ENCODE assay signal across 1 cellular context in the genomic region with DNA sequence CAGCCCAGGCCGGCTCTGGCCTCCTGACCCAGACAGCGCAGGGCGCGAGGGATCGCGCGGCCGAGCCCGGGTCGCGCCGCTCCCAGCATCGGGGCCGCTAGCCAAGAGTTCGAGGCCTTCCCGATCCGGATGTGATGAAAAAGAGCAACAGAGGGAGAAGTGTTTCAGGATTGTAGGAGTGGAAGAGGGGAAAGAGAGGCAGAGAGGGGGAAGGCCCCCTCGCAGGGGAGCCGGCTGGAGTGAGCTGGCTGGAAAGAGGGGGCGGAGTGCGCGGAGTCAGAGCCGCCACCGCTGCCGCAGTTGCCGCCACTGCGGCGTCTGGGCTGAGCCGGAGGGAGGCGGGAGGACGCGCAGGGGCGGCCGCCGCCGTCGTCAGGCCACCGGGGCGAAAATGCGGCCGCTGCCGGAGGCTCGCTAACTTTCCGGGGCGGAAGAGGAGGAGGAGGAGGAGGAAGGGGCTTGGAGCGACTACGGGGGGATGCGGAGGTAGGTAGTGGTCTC.
TF ChIP-seq lines count a peak whose summit lies in the region.

No MANE protein-coding gene starts in this region.

TF ChIP-seq in GM12878, 131 proteins besides CTCF, POLR2A, EP300 and RAD21 (continued from another document and continues in another):
- TF ChIP-seq CEBPB (IDR thresholded peaks at IDR 0.05; ENCODE audit: borderline replicate concordance in 1 of 2, low read depth in 2 of 2, low read length in 2 of 2) (no peak), RBBP5 (conservative IDR thresholded peaks at IDR 0.05) (no peak), CBX5 (IDR thresholded peaks at IDR 0.05; ENCODE audit: low read depth) (peak; percentile 91), JUND (IDR thresholded peaks at IDR 0.05; ENCODE audit: low read depth, low read length) (no peak), BRCA1 (IDR thresholded peaks at IDR 0.05; ENCODE audit: low read depth, low read length) (no peak), SIX5 (IDR thresholded peaks at IDR 0.05; ENCODE audit: low read depth, low read length, severe bottlenecking) (no peak), ASH2L (IDR thresholded peaks at IDR 0.05; ENCODE audit: borderline replicate concordance, low read depth) (no peak), RB1 (IDR thresholded peaks at IDR 0.05; ENCODE audit: borderline replicate concordance) (0 out of 2 replicates have a peak, but pooled peaks have one; percentile 46), CHD4 (IDR thresholded peaks at IDR 0.05) (no peak), MXI1 (IDR thresholded peaks at IDR 0.05; ENCODE audit: low read depth, low read length) (no peak), RAD51 (IDR thresholded peaks at IDR 0.05) (no peak), DPF2 (IDR thresholded peaks at IDR 0.05) (peak; percentile 41; the same call in 1 of the 2 replicates), ZNF24 (IDR thresholded peaks at IDR 0.05) (peak; percentile 9; the same call in 1 of the 2 replicates), MTA3 (IDR thresholded peaks at IDR 0.05; ENCODE audit: borderline replicate concordance, low read length) (no peak), GATAD2B (conservative IDR thresholded peaks at IDR 0.05; ENCODE audit: low read depth) (peak; percentile 90), IKZF1 (conservative IDR thresholded peaks at IDR 0.05) (peak; percentile 89), NFIC (IDR thresholded peaks at IDR 0.05; ENCODE audit: low read depth, low read length) (no peak; the same call in 1 of the 2 replicates), ZNF274 (IDR thresholded peaks at IDR 0.05; ENCODE audit: insufficient read depth, insufficient read length) (no peak), ZNF207 (IDR thresholded peaks at IDR 0.05; ENCODE audit: borderline replicate concordance) (no peak), EGR1 (IDR thresholded peaks at IDR 0.05; ENCODE audit: borderline replicate concordance in 1 of 2, low read depth in 2 of 2, low read length in 2 of 2) (peak in 1 of 2 experiments; percentile 85; a peak in 2 of 3 replicates), IRF4 (IDR thresholded peaks at IDR 0.05; ENCODE audit: low read depth, low read length) (0 out of 2 replicates have a peak, but pooled peaks have one; percentile 13), MEF2A (IDR thresholded peaks at IDR 0.05; ENCODE audit: insufficient read depth, low read depth, low read length) (no peak), SMARCA5 (IDR thresholded peaks at IDR 0.05) (0 out of 2 replicates have a peak, but pooled peaks have one; percentile 36), NR2F1 (conservative IDR thresholded peaks at IDR 0.05) (peak; percentile 64), NBN (IDR thresholded peaks at IDR 0.05) (0 out of 2 replicates have a peak, but pooled peaks have one; percentile 67), CREB1 (IDR thresholded peaks at IDR 0.05; ENCODE audit: low read depth) (no peak), TAF1 (IDR thresholded peaks at IDR 0.05; ENCODE audit: borderline replicate concordance, low read depth, low read length) (peak; percentile 55; the same call in 1 of the 2 replicates), WRNIP1 (IDR thresholded peaks at IDR 0.05; ENCODE audit: borderline replicate concordance, low read depth, low read length) (no peak), IKZF2 (IDR thresholded peaks at IDR 0.05) (peak; percentile 56 to 58; a peak in 2 of 4 replicates), LARP7 (IDR thresholded peaks at IDR 0.05) (peak; percentile 67; the same call in 1 of the 2 replicates), SMAD1 (IDR thresholded peaks at IDR 0.05; ENCODE audit: low read depth, partially characterized antibody) (no peak)
- TF ChIP-seq, protein P1, sequence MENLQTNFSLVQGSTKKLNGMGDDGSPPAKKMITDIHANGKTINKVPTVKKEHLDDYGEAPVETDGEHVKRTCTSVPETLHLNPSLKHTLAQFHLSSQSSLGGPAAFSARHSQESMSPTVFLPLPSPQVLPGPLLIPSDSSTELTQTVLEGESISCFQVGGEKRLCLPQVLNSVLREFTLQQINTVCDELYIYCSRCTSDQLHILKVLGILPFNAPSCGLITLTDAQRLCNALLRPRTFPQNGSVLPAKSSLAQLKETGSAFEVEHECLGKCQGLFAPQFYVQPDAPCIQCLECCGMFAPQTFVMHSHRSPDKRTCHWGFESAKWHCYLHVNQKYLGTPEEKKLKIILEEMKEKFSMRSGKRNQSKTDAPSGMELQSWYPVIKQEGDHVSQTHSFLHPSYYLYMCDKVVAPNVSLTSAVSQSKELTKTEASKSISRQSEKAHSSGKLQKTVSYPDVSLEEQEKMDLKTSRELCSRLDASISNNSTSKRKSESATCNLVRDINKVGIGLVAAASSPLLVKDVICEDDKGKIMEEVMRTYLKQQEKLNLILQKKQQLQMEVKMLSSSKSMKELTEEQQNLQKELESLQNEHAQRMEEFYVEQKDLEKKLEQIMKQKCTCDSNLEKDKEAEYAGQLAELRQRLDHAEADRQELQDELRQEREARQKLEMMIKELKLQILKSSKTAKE (IDR thresholded peaks at IDR 0.05; ENCODE audit: low read depth, poor library complexity, severe bottlenecking): no peak
- TF ChIP-seq, protein P2, sequence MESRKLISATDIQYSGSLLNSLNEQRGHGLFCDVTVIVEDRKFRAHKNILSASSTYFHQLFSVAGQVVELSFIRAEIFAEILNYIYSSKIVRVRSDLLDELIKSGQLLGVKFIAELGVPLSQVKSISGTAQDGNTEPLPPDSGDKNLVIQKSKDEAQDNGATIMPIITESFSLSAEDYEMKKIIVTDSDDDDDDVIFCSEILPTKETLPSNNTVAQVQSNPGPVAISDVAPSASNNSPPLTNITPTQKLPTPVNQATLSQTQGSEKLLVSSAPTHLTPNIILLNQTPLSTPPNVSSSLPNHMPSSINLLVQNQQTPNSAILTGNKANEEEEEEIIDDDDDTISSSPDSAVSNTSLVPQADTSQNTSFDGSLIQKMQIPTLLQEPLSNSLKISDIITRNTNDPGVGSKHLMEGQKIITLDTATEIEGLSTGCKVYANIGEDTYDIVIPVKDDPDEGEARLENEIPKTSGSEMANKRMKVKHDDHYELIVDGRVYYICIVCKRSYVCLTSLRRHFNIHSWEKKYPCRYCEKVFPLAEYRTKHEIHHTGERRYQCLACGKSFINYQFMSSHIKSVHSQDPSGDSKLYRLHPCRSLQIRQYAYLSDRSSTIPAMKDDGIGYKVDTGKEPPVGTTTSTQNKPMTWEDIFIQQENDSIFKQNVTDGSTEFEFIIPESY (IDR thresholded peaks at IDR 0.05): 0 out of 2 replicates have a peak, but pooled peaks have one; percentile 32
- TF ChIP-seq, protein P3, sequence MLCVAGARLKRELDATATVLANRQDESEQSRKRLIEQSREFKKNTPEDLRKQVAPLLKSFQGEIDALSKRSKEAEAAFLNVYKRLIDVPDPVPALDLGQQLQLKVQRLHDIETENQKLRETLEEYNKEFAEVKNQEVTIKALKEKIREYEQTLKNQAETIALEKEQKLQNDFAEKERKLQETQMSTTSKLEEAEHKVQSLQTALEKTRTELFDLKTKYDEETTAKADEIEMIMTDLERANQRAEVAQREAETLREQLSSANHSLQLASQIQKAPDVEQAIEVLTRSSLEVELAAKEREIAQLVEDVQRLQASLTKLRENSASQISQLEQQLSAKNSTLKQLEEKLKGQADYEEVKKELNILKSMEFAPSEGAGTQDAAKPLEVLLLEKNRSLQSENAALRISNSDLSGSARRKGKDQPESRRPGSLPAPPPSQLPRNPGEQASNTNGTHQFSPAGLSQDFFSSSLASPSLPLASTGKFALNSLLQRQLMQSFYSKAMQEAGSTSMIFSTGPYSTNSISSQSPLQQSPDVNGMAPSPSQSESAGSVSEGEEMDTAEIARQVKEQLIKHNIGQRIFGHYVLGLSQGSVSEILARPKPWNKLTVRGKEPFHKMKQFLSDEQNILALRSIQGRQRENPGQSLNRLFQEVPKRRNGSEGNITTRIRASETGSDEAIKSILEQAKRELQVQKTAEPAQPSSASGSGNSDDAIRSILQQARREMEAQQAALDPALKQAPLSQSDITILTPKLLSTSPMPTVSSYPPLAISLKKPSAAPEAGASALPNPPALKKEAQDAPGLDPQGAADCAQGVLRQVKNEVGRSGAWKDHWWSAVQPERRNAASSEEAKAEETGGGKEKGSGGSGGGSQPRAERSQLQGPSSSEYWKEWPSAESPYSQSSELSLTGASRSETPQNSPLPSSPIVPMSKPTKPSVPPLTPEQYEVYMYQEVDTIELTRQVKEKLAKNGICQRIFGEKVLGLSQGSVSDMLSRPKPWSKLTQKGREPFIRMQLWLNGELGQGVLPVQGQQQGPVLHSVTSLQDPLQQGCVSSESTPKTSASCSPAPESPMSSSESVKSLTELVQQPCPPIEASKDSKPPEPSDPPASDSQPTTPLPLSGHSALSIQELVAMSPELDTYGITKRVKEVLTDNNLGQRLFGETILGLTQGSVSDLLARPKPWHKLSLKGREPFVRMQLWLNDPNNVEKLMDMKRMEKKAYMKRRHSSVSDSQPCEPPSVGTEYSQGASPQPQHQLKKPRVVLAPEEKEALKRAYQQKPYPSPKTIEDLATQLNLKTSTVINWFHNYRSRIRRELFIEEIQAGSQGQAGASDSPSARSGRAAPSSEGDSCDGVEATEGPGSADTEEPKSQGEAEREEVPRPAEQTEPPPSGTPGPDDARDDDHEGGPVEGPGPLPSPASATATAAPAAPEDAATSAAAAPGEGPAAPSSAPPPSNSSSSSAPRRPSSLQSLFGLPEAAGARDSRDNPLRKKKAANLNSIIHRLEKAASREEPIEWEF (IDR thresholded peaks at IDR 0.05; ENCODE audit: insufficient replicate concordance, low read depth, low read length): no peak
- TF ChIP-seq, protein P4, sequence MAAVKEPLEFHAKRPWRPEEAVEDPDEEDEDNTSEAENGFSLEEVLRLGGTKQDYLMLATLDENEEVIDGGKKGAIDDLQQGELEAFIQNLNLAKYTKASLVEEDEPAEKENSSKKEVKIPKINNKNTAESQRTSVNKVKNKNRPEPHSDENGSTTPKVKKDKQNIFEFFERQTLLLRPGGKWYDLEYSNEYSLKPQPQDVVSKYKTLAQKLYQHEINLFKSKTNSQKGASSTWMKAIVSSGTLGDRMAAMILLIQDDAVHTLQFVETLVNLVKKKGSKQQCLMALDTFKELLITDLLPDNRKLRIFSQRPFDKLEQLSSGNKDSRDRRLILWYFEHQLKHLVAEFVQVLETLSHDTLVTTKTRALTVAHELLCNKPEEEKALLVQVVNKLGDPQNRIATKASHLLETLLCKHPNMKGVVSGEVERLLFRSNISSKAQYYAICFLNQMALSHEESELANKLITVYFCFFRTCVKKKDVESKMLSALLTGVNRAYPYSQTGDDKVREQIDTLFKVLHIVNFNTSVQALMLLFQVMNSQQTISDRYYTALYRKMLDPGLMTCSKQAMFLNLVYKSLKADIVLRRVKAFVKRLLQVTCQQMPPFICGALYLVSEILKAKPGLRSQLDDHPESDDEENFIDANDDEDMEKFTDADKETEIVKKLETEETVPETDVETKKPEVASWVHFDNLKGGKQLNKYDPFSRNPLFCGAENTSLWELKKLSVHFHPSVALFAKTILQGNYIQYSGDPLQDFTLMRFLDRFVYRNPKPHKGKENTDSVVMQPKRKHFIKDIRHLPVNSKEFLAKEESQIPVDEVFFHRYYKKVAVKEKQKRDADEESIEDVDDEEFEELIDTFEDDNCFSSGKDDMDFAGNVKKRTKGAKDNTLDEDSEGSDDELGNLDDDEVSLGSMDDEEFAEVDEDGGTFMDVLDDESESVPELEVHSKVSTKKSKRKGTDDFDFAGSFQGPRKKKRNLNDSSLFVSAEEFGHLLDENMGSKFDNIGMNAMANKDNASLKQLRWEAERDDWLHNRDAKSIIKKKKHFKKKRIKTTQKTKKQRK (IDR thresholded peaks at IDR 0.05; ENCODE audit: low read depth, low read length): no peak
- TF ChIP-seq, protein P5, sequence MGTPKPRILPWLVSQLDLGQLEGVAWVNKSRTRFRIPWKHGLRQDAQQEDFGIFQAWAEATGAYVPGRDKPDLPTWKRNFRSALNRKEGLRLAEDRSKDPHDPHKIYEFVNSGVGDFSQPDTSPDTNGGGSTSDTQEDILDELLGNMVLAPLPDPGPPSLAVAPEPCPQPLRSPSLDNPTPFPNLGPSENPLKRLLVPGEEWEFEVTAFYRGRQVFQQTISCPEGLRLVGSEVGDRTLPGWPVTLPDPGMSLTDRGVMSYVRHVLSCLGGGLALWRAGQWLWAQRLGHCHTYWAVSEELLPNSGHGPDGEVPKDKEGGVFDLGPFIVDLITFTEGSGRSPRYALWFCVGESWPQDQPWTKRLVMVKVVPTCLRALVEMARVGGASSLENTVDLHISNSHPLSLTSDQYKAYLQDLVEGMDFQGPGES (IDR thresholded peaks at IDR 0.05): no peak
- TF ChIP-seq, protein P6, sequence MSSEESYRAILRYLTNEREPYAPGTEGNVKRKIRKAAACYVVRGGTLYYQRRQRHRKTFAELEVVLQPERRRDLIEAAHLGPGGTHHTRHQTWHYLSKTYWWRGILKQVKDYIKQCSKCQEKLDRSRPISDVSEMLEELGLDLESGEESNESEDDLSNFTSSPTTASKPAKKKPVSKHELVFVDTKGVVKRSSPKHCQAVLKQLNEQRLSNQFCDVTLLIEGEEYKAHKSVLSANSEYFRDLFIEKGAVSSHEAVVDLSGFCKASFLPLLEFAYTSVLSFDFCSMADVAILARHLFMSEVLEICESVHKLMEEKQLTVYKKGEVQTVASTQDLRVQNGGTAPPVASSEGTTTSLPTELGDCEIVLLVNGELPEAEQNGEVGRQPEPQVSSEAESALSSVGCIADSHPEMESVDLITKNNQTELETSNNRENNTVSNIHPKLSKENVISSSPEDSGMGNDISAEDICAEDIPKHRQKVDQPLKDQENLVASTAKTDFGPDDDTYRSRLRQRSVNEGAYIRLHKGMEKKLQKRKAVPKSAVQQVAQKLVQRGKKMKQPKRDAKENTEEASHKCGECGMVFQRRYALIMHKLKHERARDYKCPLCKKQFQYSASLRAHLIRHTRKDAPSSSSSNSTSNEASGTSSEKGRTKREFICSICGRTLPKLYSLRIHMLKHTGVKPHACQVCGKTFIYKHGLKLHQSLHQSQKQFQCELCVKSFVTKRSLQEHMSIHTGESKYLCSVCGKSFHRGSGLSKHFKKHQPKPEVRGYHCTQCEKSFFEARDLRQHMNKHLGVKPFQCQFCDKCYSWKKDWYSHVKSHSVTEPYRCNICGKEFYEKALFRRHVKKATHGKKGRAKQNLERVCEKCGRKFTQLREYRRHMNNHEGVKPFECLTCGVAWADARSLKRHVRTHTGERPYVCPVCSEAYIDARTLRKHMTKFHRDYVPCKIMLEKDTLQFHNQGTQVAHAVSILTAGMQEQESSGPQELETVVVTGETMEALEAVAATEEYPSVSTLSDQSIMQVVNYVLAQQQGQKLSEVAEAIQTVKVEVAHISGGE (CRISPR knock-in tag; IDR thresholded peaks at IDR 0.05): no peak
- TF ChIP-seq, protein P7, sequence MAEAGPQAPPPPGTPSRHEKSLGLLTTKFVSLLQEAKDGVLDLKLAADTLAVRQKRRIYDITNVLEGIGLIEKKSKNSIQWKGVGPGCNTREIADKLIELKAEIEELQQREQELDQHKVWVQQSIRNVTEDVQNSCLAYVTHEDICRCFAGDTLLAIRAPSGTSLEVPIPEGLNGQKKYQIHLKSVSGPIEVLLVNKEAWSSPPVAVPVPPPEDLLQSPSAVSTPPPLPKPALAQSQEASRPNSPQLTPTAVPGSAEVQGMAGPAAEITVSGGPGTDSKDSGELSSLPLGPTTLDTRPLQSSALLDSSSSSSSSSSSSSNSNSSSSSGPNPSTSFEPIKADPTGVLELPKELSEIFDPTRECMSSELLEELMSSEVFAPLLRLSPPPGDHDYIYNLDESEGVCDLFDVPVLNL (IDR thresholded peaks at IDR 0.05; ENCODE audit: low read depth, low read length): no peak
- TF ChIP-seq, protein P8, sequence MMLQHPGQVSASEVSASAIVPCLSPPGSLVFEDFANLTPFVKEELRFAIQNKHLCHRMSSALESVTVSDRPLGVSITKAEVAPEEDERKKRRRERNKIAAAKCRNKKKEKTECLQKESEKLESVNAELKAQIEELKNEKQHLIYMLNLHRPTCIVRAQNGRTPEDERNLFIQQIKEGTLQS (IDR thresholded peaks at IDR 0.05; ENCODE audit: borderline replicate concordance, extremely low read depth, low read depth, low read length): no peak
